Comparison of ENCODE assay signal across 1 cellular context in the genomic region with DNA sequence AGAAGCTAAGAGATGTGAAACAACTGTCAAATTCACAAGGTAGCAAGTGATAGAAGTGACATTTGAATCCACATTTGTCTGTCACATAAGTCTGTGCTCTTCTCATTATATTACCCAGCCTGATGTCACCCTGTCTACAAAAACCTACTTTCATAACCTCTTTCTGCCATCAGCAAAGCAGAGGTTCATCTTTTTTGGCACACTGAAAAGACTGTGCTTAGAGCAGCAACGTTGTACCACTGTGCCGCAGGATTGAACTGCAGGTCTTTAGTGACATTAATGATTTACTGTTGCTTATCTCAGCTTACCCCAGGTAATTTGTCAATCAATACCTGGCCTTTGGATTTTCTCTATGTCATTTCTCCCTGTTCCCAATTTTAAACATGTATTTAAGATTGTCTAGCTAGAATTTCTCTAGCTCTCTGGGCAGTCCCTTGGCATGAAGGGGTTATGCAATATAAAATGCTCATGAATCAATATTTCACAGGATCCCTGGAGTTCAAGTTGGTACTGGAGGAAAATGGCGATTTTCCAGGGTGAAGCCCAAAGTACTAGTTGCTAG.
TF ChIP-seq lines count a peak whose summit lies in the region.

No MANE protein-coding gene starts in this region.

TF ChIP-seq in HepG2, 621 proteins besides CTCF, POLR2A, EP300 and RAD21 (continued from another document and continues in another):
- TF ChIP-seq, protein P1, sequence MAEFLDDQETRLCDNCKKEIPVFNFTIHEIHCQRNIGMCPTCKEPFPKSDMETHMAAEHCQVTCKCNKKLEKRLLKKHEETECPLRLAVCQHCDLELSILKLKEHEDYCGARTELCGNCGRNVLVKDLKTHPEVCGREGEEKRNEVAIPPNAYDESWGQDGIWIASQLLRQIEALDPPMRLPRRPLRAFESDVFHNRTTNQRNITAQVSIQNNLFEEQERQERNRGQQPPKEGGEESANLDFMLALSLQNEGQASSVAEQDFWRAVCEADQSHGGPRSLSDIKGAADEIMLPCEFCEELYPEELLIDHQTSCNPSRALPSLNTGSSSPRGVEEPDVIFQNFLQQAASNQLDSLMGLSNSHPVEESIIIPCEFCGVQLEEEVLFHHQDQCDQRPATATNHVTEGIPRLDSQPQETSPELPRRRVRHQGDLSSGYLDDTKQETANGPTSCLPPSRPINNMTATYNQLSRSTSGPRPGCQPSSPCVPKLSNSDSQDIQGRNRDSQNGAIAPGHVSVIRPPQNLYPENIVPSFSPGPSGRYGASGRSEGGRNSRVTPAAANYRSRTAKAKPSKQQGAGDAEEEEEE (CRISPR knock-in tag; IDR thresholded peaks at IDR 0.05; ENCODE audit: borderline replicate concordance), result no peak
- TF ChIP-seq ZNF441 (CRISPR knock-in tag; IDR thresholded peaks at IDR 0.05; ENCODE audit: borderline replicate concordance) (no peak), ZNF629 (CRISPR knock-in tag; conservative IDR thresholded peaks at IDR 0.05) (no peak), ZFP62 (CRISPR knock-in tag; IDR thresholded peaks at IDR 0.05) (no peak), KDM4B (CRISPR knock-in tag; IDR thresholded peaks at IDR 0.05) (no peak), MEIS2 (CRISPR knock-in tag; IDR thresholded peaks at IDR 0.05) (0 out of 2 replicates have a peak, but pooled peaks have one; percentile 38), MZF1 (CRISPR knock-in tag; IDR thresholded peaks at IDR 0.05; ENCODE audit: borderline replicate concordance) (no peak), RARA (CRISPR knock-in tag; IDR thresholded peaks at IDR 0.05) (no peak), JUND (CRISPR knock-in tag; IDR thresholded peaks at IDR 0.05) (no peak), FOXM1 (CRISPR knock-in tag; IDR thresholded peaks at IDR 0.05) (no peak), ZNF878 (CRISPR knock-in tag; IDR thresholded peaks at IDR 0.05) (no peak), TCF12 (IDR thresholded peaks at IDR 0.05) (no peak), TCF12 (CRISPR knock-in tag; IDR thresholded peaks at IDR 0.05) (no peak), PTBP1 (IDR thresholded peaks at IDR 0.05; ENCODE audit: low read depth, low read length, poor library complexity, severe bottlenecking) (no peak), SRSF1 (optimal IDR thresholded peaks at IDR 0.05; ENCODE audit: low read depth, low read length) (no peak), KAT2B (IDR thresholded peaks at IDR 0.05; ENCODE audit: borderline replicate concordance, low read depth, low read length) (0 out of 2 replicates have a peak, but pooled peaks have one; percentile 14), ZNF614 (CRISPR knock-in tag; IDR thresholded peaks at IDR 0.05; ENCODE audit: borderline replicate concordance) (no peak), REST (IDR thresholded peaks at IDR 0.05; ENCODE audit: borderline replicate concordance in 1 of 2, low read depth in 1 of 2, low read length in 2 of 2) (no peak), ZNF850 (CRISPR knock-in tag; conservative IDR thresholded peaks at IDR 0.05) (no peak), ZHX1 (CRISPR knock-in tag; IDR thresholded peaks at IDR 0.05; ENCODE audit: low read depth) (no peak), ZNF687 (CRISPR knock-in tag; IDR thresholded peaks at IDR 0.05) (no peak), ZNF432 (CRISPR knock-in tag; IDR thresholded peaks at IDR 0.05; ENCODE audit: borderline replicate concordance) (no peak), MXD4 (CRISPR knock-in tag; IDR thresholded peaks at IDR 0.05) (no peak), ELF1 (CRISPR knock-in tag; IDR thresholded peaks at IDR 0.05) (no peak), ZNF773 (CRISPR knock-in tag; IDR thresholded peaks at IDR 0.05; ENCODE audit: borderline replicate concordance) (no peak), ZNF780A (CRISPR knock-in tag; IDR thresholded peaks at IDR 0.05) (no peak), RFXANK (CRISPR knock-in tag; IDR thresholded peaks at IDR 0.05) (0 out of 2 replicates have a peak, but pooled peaks have one; percentile 20), ZNF230 (CRISPR knock-in tag; IDR thresholded peaks at IDR 0.05) (no peak), ZNF431 (CRISPR knock-in tag; IDR thresholded peaks at IDR 0.05; ENCODE audit: borderline replicate concordance, low read depth) (no peak), ZNF180 (CRISPR knock-in tag; IDR thresholded peaks at IDR 0.05; ENCODE audit: borderline replicate concordance, low read depth) (no peak), SIX1 (CRISPR knock-in tag; IDR thresholded peaks at IDR 0.05; ENCODE audit: borderline replicate concordance) (0 out of 2 replicates have a peak, but pooled peaks have one; percentile 23), ZBTB20 (CRISPR knock-in tag; IDR thresholded peaks at IDR 0.05; ENCODE audit: borderline replicate concordance, low read depth) (no peak), GABPA (IDR thresholded peaks at IDR 0.05; ENCODE audit: low read depth, low read length) (no peak), GABPA (CRISPR knock-in tag; IDR thresholded peaks at IDR 0.05; ENCODE audit: low read depth) (no peak), TAF15 (IDR thresholded peaks at IDR 0.05; ENCODE audit: low read depth, low read length, poor library complexity, severe bottlenecking) (no peak), GATAD2A (CRISPR knock-in tag; IDR thresholded peaks at IDR 0.05) (peak; percentile 77), TERF1 (CRISPR knock-in tag; IDR thresholded peaks at IDR 0.05) (no peak), ZNF83 (CRISPR knock-in tag; IDR thresholded peaks at IDR 0.05; ENCODE audit: borderline replicate concordance) (no peak), CREB1 (IDR thresholded peaks at IDR 0.05) (no peak), CREB1 (CRISPR knock-in tag; IDR thresholded peaks at IDR 0.05) (peak; percentile 75), GABPB1 (CRISPR knock-in tag; IDR thresholded peaks at IDR 0.05) (no peak), ZNF558 (CRISPR knock-in tag; IDR thresholded peaks at IDR 0.05; ENCODE audit: borderline replicate concordance) (no peak), ZNF746 (CRISPR knock-in tag; IDR thresholded peaks at IDR 0.05) (no peak)
- TF ChIP-seq, protein P2, sequence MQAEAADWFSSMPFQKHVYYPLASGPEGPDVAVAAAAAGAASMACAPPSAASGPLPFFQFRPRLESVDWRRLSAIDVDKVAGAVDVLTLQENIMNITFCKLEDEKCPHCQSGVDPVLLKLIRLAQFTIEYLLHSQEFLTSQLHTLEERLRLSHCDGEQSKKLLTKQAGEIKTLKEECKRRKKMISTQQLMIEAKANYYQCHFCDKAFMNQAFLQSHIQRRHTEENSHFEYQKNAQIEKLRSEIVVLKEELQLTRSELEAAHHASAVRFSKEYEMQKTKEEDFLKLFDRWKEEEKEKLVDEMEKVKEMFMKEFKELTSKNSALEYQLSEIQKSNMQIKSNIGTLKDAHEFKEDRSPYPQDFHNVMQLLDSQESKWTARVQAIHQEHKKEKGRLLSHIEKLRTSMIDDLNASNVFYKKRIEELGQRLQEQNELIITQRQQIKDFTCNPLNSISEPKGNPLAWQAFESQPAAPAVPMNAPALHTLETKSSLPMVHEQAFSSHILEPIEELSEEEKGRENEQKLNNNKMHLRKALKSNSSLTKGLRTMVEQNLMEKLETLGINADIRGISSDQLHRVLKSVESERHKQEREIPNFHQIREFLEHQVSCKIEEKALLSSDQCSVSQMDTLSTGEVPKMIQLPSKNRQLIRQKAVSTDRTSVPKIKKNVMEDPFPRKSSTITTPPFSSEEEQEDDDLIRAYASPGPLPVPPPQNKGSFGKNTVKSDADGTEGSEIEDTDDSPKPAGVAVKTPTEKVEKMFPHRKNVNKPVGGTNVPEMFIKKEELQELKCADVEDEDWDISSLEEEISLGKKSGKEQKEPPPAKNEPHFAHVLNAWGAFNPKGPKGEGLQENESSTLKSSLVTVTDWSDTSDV (CRISPR knock-in tag; IDR thresholded peaks at IDR 0.05), result no peak
- TF ChIP-seq, protein P3, sequence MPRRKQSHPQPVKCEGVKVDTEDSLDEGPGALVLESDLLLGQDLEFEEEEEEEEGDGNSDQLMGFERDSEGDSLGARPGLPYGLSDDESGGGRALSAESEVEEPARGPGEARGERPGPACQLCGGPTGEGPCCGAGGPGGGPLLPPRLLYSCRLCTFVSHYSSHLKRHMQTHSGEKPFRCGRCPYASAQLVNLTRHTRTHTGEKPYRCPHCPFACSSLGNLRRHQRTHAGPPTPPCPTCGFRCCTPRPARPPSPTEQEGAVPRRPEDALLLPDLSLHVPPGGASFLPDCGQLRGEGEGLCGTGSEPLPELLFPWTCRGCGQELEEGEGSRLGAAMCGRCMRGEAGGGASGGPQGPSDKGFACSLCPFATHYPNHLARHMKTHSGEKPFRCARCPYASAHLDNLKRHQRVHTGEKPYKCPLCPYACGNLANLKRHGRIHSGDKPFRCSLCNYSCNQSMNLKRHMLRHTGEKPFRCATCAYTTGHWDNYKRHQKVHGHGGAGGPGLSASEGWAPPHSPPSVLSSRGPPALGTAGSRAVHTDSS (CRISPR knock-in tag; conservative IDR thresholded peaks at IDR 0.05), result no peak
